In the genomic region with DNA sequence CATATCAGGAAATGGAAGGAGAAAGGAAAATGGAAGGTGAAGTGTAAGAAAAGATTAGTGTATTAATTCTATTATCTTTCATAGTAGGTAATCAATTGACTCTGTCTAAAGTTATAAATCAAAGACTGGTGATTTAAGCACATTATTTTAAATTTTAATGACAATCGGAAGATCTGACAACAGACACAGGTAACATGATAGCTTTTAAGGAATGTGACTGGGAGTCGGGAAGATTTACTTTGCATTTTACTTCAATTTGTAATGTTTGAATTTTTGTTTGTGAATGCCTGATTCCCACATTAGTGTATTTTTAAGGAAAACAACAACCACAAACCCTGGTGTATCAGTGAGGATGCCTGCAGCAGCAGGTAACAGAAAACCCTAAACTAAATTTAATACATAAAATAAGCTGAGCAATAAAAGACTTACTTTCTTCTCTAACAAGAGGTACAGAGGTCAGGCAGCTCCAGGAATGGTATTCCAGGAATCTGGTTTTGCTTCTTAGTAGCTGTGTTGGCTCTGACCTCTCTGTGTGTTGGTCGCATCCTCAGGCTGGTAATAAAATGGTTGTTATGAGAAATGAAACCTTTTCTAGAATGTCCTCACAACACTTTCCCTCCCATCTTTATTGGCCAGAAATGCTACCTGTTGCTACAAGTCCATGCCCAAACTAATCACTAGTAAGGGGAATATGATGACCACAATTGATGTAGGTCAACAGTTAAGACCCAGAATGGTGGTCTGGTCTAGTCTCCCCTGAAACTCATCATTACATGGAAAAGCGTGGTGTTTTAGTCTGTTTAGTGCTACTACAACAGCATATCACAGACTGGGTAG, we compare ENCODE assay signal across 13 cellular contexts. TPM values are rescaled to one million over a fixed set of nuclear protein-coding genes. Genes with fewer than 3 reads are reported as not detected.
DNase-seq lines count a peak whose midpoint lies in the region; ATAC-seq and TF ChIP-seq lines count a peak whose summit lies in the region.
"Had no signal": no experiment of that assay in that cellular context is flagged by ENCODE, and none has a peak within 500 bp of the region (broad histone marks: within the 10 kb centered on the region; RNA-seq: fewer than 3 reads in every experiment).

No MANE protein-coding gene starts in this region.

- no peak overlapping the region for H3K23ac ChIP-seq in mesenchymal stem cell (ENCODE audit: low read length in 2 of 2)

- H2AK5ac ChIP-seq in mesenchymal stem cell (ENCODE audit: low read length, severe bottlenecking): peak overlapping the region; percentile 63

- no peak overlapping the region for H2BK5ac ChIP-seq in mesenchymal stem cell (ENCODE audit: low read depth, low read length, poor library complexity, severe bottlenecking)

- H3K9ac ChIP-seq in mesenchymal stem cell (ENCODE audit: low read length): no peak overlapping the region

- POLR2A ChIA-PET in AG04449 (lab: Yijun Ruan, JAX): no interaction called here

- H3K27me3 ChIP-seq in mesenchymal stem cell (ENCODE audit: control insufficient read depth in 1 of 2, insufficient read depth in 1 of 2, low read length in 2 of 2): peaks cover 0 to 9% of the 10 kb centered on the region in 2 experiments
- H3K27me3 ChIP-seq: esophagus muscularis mucosa had no signal

- H2BK12ac ChIP-seq in mesenchymal stem cell (ENCODE audit: low read length in 2 of 2): no peak overlapping the region

- peaks cover 8 to 11% of the 10 kb centered on the region in 2 experiments for H3K36me3 ChIP-seq in mesenchymal stem cell (ENCODE audit: control insufficient read depth in 1 of 2, insufficient read depth in 2 of 2, low read depth in 1 of 2, low read length in 2 of 2)

- 100% methylated on average over 1 of the region's 4 CpGs for WGBS in mesenchymal stem cell

- no peak overlapping the region for H3K18ac ChIP-seq in mesenchymal stem cell (ENCODE audit: low read depth in 1 of 2, low read length in 2 of 2)

- no peak overlapping the region for H3K14ac ChIP-seq in mesenchymal stem cell (ENCODE audit: low read length in 2 of 2)

- no peak overlapping the region for H2BK15ac ChIP-seq in mesenchymal stem cell (ENCODE audit: low read depth, poor library complexity, severe bottlenecking)

- CTCF ChIA-PET in AG04449 (lab: Yijun Ruan, JAX): no interaction called here

- peak overlapping the region; percentile 70 for H3K27ac ChIP-seq in mesenchymal stem cell (ENCODE audit: low read length, poor library complexity, severe bottlenecking)
- H3K27ac ChIP-seq: esophagus muscularis mucosa had no signal

- H3K4me3 ChIP-seq in AG04449 (ENCODE audit: low read depth, low read length) (no peak overlapping the region), mesenchymal stem cell (ENCODE audit: insufficient read depth in 1 of 2, low read depth in 1 of 2, low read length in 2 of 2) (no peak overlapping the region)
- H3K4me3 ChIP-seq: esophagus muscularis mucosa had no signal

- H3K4me1 ChIP-seq in mesenchymal stem cell (ENCODE audit: control insufficient read depth, insufficient read depth, low read depth, low read length): no peaks in the 10 kb centered on the region
- H3K4me1 ChIP-seq: esophagus muscularis mucosa had no signal

- no peak for ATAC-seq in GM19324 (IDR thresholded peaks at IDR 0.05; ENCODE audit: low FRiP score, unreplicated experiment)

- no peak overlapping the region for H2AFZ ChIP-seq in mesenchymal stem cell (ENCODE audit: low read depth, low read length)

- H4K91ac ChIP-seq in mesenchymal stem cell (ENCODE audit: low read length): no peak overlapping the region

- H4K8ac ChIP-seq in mesenchymal stem cell (ENCODE audit: low read length): no peak overlapping the region

- no peak for TF ChIP-seq CTCF in AG04449 (IDR thresholded peaks at IDR 0.05; ENCODE audit: insufficient read depth, low read length, missing control alignments)

- H2BK120ac ChIP-seq in mesenchymal stem cell (ENCODE audit: low read depth, low read length): no peak overlapping the region

- H3K4me2 ChIP-seq in mesenchymal stem cell (ENCODE audit: low read length, poor library complexity, severe bottlenecking): no peak overlapping the region

- peaks cover 1% of the 10 kb centered on the region for H3K79me1 ChIP-seq in mesenchymal stem cell (replicated peaks; ENCODE audit: low read length, poor library complexity, severe bottlenecking)

- DNase-seq in AG04449 (ENCODE audit: low read depth, low spot score): peak; percentile 19
- peak; percentile 67 for DNase-seq in HT-29 (ENCODE audit: low spot score)
- peak; percentile 65 for DNase-seq in cerebellar cortex (ENCODE audit: low spot score)
- peak; percentile 15 for DNase-seq in mesenchymal stem cell
- DNase-seq in germinal center (ENCODE audit: low spot score): no peak
- DNase-seq in DMS114 treated with DMSO at 0.1 percent for 48 hours (lab: John Stamatoyannopoulos, UW; ENCODE audit: unreplicated experiment): no peak
- DNase-seq in stimulated activated CD4-positive, alpha-beta T cell treated with anti-CD3 and anti-CD28 coated beads, Interleukin-4, amount 100 ng/mL, for 24 hours: no peak
- DNase-seq: activated CD4-positive, alpha-beta T cell treated with anti-CD3 and anti-CD28 coated beads, Interleukin-2, amount 10 ng/mL, durations not matched to agents 24 days and 14 days; activated effector memory CD4-positive, alpha-beta T cell treated with anti-CD3 and anti-CD28 coated beads, Interleukin-2, amount 50 U/mL, for 16 hours; DND-41; Kasumi-1 had no signal

- no peaks in the 10 kb centered on the region for H3K9me3 ChIP-seq in mesenchymal stem cell (ENCODE audit: control insufficient read depth, low read length)
- H3K9me3 ChIP-seq: esophagus muscularis mucosa had no signal

- no peak overlapping the region for H3K4ac ChIP-seq in mesenchymal stem cell (ENCODE audit: low read depth in 1 of 2, low read length in 2 of 2)

RNA-seq across cellular contexts. Expression of a gene that starts 12.2 kb away (rescaled TPM):
- 24.1 and 25.1 TPM in 2 replicates for total RNA-seq in HT-29 (2014; rRNA removed; shearing (Covaris generic))
- 35.8 TPM for polyA plus RNA-seq in mesenchymal stem cell (2013, experiment 1 of 2)
- 35.7 TPM for polyA plus RNA-seq in mesenchymal stem cell (2013, experiment 2 of 2)

RNA-seq across cellular contexts. Expression of a gene that starts 12.4 kb away (rescaled TPM):
- 7.7 and 7.9 TPM in 2 replicates for total RNA-seq in HT-29 (2014; rRNA removed; shearing (Covaris generic))
- 22.6 TPM for polyA plus RNA-seq in mesenchymal stem cell (2013, experiment 1 of 2)
- polyA plus RNA-seq in mesenchymal stem cell (2013, experiment 2 of 2): 24.2 TPM

RNA-seq across cellular contexts. Expression of a gene that starts 55.9 kb away (rescaled TPM):
- total RNA-seq in HT-29 (2014; rRNA removed; shearing (Covaris generic)): 10.9 and 18.9 TPM in 2 replicates
- polyA plus RNA-seq in mesenchymal stem cell (2013, experiment 1 of 2): 19.3 TPM
- 20.8 TPM for polyA plus RNA-seq in mesenchymal stem cell (2013, experiment 2 of 2)

Comparison
In these comparisons a context has a peak if more than half of its experiments do, and no peak if none do; other contexts are left out.
1. DNase-seq: peak in AG04449 (single experiment), HT-29 (single experiment), cerebellar cortex (single experiment) and mesenchymal stem cell (single experiment); none in germinal center (single experiment), DMS114 treated with DMSO at 0.1 percent for 48 hours (single experiment) and stimulated activated CD4-positive, alpha-beta T cell treated with anti-CD3 and anti-CD28 coated beads, Interleukin-4, amount 100 ng/mL, for 24 hours (single experiment).